In genomic region chr10:80772596-80772995, GRCh38 we compare ENCODE assay signal across 1 cellular context.
TF ChIP-seq lines count a peak whose summit lies in the region.

No MANE protein-coding gene starts in this region.

TF ChIP-seq in K562, 482 proteins besides CTCF, POLR2A, EP300 and RAD21 (continued from another document and continues in another):
- TF ChIP-seq ZNF518B (CRISPR knock-in tag; IDR thresholded peaks at IDR 0.05) (no peak), DLX4 (CRISPR knock-in tag; IDR thresholded peaks at IDR 0.05) (no peak), LARP7 (IDR thresholded peaks at IDR 0.05) (no peak), ZNF589 (CRISPR knock-in tag; IDR thresholded peaks at IDR 0.05; ENCODE audit: low read depth) (no peak), NEUROD1 (IDR thresholded peaks at IDR 0.05; ENCODE audit: borderline replicate concordance, low read depth, low read length, partially characterized antibody) (peak; percentile 40), TFAP4 (CRISPR knock-in tag; IDR thresholded peaks at IDR 0.05; ENCODE audit: borderline replicate concordance) (no peak), PTRF (tag; IDR thresholded peaks at IDR 0.05) (no peak), NFE2 (IDR thresholded peaks at IDR 0.05; ENCODE audit: low read depth) (peak; percentile 89), RCOR1 (IDR thresholded peaks at IDR 0.05; ENCODE audit: borderline replicate concordance in 1 of 2, low read depth in 2 of 2, low read length in 2 of 2) (peak in 1 of 2 experiments; percentile 86; a peak in 3 of 4 replicates), KAT7 (CRISPR knock-in tag; IDR thresholded peaks at IDR 0.05; ENCODE audit: borderline replicate concordance) (no peak), SUPT5H (IDR thresholded peaks at IDR 0.05) (no peak), CBFA2T2 (conservative IDR thresholded peaks at IDR 0.05) (peak; percentile 59), ZNF253 (CRISPR knock-in tag; conservative IDR thresholded peaks at IDR 0.05) (no peak), CREM (IDR thresholded peaks at IDR 0.05; ENCODE audit: low read depth) (peak; percentile 52; the same call in 1 of the 2 replicates), KLF6 (CRISPR knock-in tag; IDR thresholded peaks at IDR 0.05; ENCODE audit: borderline replicate concordance) (no peak), SOX6 (IDR thresholded peaks at IDR 0.05) (0 out of 2 replicates have a peak, but pooled peaks have one; percentile 6), DPF2 (IDR thresholded peaks at IDR 0.05) (peak; percentile 7; the same call in 1 of the 2 replicates), SMARCC2 (IDR thresholded peaks at IDR 0.05; ENCODE audit: low read depth) (no peak), ELF4 (CRISPR knock-in tag; IDR thresholded peaks at IDR 0.05) (no peak), IRF9 (tag; IDR thresholded peaks at IDR 0.05) (no peak), TEAD4 (IDR thresholded peaks at IDR 0.05; ENCODE audit: low read length) (peak; percentile 71), TEAD4 (CRISPR knock-in tag; IDR thresholded peaks at IDR 0.05; ENCODE audit: borderline replicate concordance) (no peak), ZBTB5 (IDR thresholded peaks at IDR 0.05) (no peak), ZNF197 (CRISPR knock-in tag; IDR thresholded peaks at IDR 0.05; ENCODE audit: low read depth) (no peak), MLLT1 (IDR thresholded peaks at IDR 0.05) (peak in 1 of 2 experiments; percentile 82; a peak in 2 of 4 replicates), MCM3 (IDR thresholded peaks at IDR 0.05) (no peak), KDM4B (IDR thresholded peaks at IDR 0.05; ENCODE audit: borderline replicate concordance in 2 of 2, low read depth in 1 of 2) (no peak), FOXK1 (CRISPR knock-in tag; IDR thresholded peaks at IDR 0.05; ENCODE audit: borderline replicate concordance) (no peak), ZFP1 (CRISPR knock-in tag; IDR thresholded peaks at IDR 0.05) (no peak), TBL1XR1 (IDR thresholded peaks at IDR 0.05; ENCODE audit: low read length in 2 of 2) (peak in 1 of 2 experiments; percentile 68; a peak in 1 of 4 replicates), KLF16 (IDR thresholded peaks at IDR 0.05) (peak; percentile 89), TAL1 (IDR thresholded peaks at IDR 0.05) (peak; percentile 47), PYGO2 (tag; IDR thresholded peaks at IDR 0.05) (no peak), PHF20 (IDR thresholded peaks at IDR 0.05; ENCODE audit: partially characterized antibody) (no peak), MTA2 (IDR thresholded peaks at IDR 0.05; ENCODE audit: low read depth) (peak; percentile 48; the same call in 1 of the 2 replicates), POLR2AphosphoS5 (IDR thresholded peaks at IDR 0.05; ENCODE audit: control insufficient read depth, insufficient read depth, low read depth, low read length) (no peak), MECOM (CRISPR knock-in tag; IDR thresholded peaks at IDR 0.05) (0 out of 2 replicates have a peak, but pooled peaks have one; percentile 15), NR1H2 (CRISPR knock-in tag; IDR thresholded peaks at IDR 0.05) (no peak), SNIP1 (IDR thresholded peaks at IDR 0.05; ENCODE audit: low read depth) (no peak), ZNF408 (CRISPR knock-in tag; IDR thresholded peaks at IDR 0.05; ENCODE audit: low read depth) (no peak), MAFK (IDR thresholded peaks at IDR 0.05; ENCODE audit: low read length) (peak; percentile 19; the same call in 1 of the 2 replicates), C11orf30 (IDR thresholded peaks at IDR 0.05; ENCODE audit: low read depth) (peak; percentile 59), HSF4 (CRISPR knock-in tag; IDR thresholded peaks at IDR 0.05; ENCODE audit: borderline replicate concordance) (no peak), SMARCA4 (IDR thresholded peaks at IDR 0.05) (peak; percentile 73), NR4A1 (CRISPR knock-in tag; IDR thresholded peaks at IDR 0.05) (no peak), NR4A1 (tag; IDR thresholded peaks at IDR 0.05) (no peak), NFRKB (IDR thresholded peaks at IDR 0.05; ENCODE audit: low read depth) (0 out of 2 replicates have a peak, but pooled peaks have one; percentile 17), CREBBP (IDR thresholded peaks at IDR 0.05; ENCODE audit: low read depth, low read length) (no peak), ZNF592 (IDR thresholded peaks at IDR 0.05) (peak; percentile 24), NCOA1 (IDR thresholded peaks at IDR 0.05; ENCODE audit: low read depth) (peak; percentile 18; the same call in 1 of the 2 replicates), MAFF (IDR thresholded peaks at IDR 0.05; ENCODE audit: low read length) (peak; percentile 13; the same call in 1 of the 2 replicates), ESRRA (IDR thresholded peaks at IDR 0.05; ENCODE audit: borderline replicate concordance, low read depth) (peak; percentile 32; the same call in 1 of the 2 replicates), MTA1 (IDR thresholded peaks at IDR 0.05; ENCODE audit: borderline replicate concordance) (peak; percentile 47; the same call in 1 of the 2 replicates), ZBED1 (IDR thresholded peaks at IDR 0.05) (no peak), MYC (IDR thresholded peaks at IDR 0.05; ENCODE audit: low read depth, low read length) (no peak), MYC (CRISPR knock-in tag; IDR thresholded peaks at IDR 0.05; ENCODE audit: borderline replicate concordance, low read depth) (no peak)
